21 cellular contexts compared by ENCODE assay signal in the genomic region with DNA sequence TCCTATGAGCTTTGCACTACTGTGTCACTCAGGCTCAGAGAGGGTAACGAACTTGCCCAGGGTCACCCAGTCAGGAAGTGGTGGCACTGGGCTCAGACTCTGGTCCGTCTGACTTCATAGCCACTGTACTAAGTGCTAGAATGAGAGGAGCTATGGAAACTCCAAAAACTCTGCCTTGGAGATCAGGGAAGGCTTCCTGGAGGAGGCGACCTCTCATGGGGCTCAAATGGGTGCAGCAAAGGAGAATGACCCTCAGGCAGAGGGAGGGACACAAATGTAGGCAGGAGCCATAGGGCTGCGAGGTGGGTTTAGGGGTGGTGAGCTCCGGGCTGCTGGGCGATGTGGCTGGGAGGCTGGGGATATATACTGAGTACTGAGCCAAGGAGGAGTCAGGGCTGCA. TPM values are rescaled to one million over a fixed set of nuclear protein-coding genes. Genes with fewer than 3 reads are reported as not detected.
DNase-seq lines count a peak whose midpoint lies in the region; ATAC-seq, FAIRE-seq and TF ChIP-seq lines count a peak whose summit lies in the region.
"Had no signal": no experiment of that assay in that cellular context is flagged by ENCODE, and none has a peak within 500 bp of the region (broad histone marks: within the 10 kb centered on the region; RNA-seq: fewer than 3 reads in every experiment).

No MANE protein-coding gene starts in this region.

- H3K14ac ChIP-seq in trophoblast cell (ENCODE audit: low read length) = no peak overlapping the region

- peaks cover 0 to 6% of the 10 kb centered on the region in 2 experiments for H3K4me1 ChIP-seq in trophoblast cell (ENCODE audit: control insufficient read depth in 1 of 2, insufficient read depth in 2 of 2, low read length in 2 of 2)

- CTCF ChIA-PET in HEK293T (lab: Yijun Ruan, JAX) = interaction anchor here (1.2 to 2.2 kb wide), 3 partner anchors 8 to 60 kb away, joined by 5 to 17 read pairs (median 5); no protein-coding TSS in a partner anchor

- H2AK5ac ChIP-seq in trophoblast cell (ENCODE audit: low read length) = no peak overlapping the region

- no CpG with 5 or more reads among the region's 6 CpGs for WGBS in trophoblast cell (ENCODE audit: extremely low coverage, insufficient coverage, insufficient read length)

- H3K79me2 ChIP-seq in trophoblast cell (ENCODE audit: control insufficient read depth, insufficient read depth, low read length, poor library complexity) = no peaks in the 10 kb centered on the region

- H3K27ac ChIP-seq in trophoblast cell (ENCODE audit: low read depth, low read length) = no peak overlapping the region

- no peaks in the 10 kb centered on the region for H3K9me3 Mint-ChIP-seq in activated naive CD8-positive, alpha-beta T cell (ENCODE audit: low read depth)
- no peaks in the 10 kb centered on the region for H3K9me3 Mint-ChIP-seq in activated naive CD8-positive, alpha-beta T cell treated with anti-CD3 and anti-CD28 coated beads for 36 hours
- no peaks in the 10 kb centered on the region for H3K9me3 Mint-ChIP-seq in activated naive CD8-positive, alpha-beta T cell treated with anti-CD3 and anti-CD28 coated beads, Interleukin-2, amount 50 U/mL, for 24 hours
- H3K9me3 Mint-ChIP-seq: CD14-positive monocyte; CD8-positive, alpha-beta T cell; HFFc6 had no signal

- H3K36me3 ChIP-seq in trophoblast cell (ENCODE audit: control insufficient read depth in 1 of 2, insufficient read depth in 2 of 2, low read length in 2 of 2) = no peaks in the 10 kb centered on the region
- H3K36me3 ChIP-seq: HAP-1 had no signal

- no peak overlapping the region for H3K4ac ChIP-seq in trophoblast cell (ENCODE audit: low read depth, low read length)

- peak overlapping the region; percentile 5 for H2BK120ac ChIP-seq in trophoblast cell (ENCODE audit: insufficient read depth, low read length, poor library complexity)

- POLR2A ChIA-PET in HEK293T (lab: Yijun Ruan, JAX) = no interaction called here

- H3K27me3 ChIP-seq in trophoblast cell (ENCODE audit: insufficient read depth, low read length) = no peaks in the 10 kb centered on the region

- ATAC-seq in activated naive CD8-positive, alpha-beta T cell treated with anti-CD3 and anti-CD28 coated beads, Interleukin-2, amount 50 U/mL, for 24 hours = no peak
- no peak for ATAC-seq in stimulated activated naive CD8-positive, alpha-beta T cell treated with anti-CD3 and anti-CD28 coated beads, Interleukin-15, Interleukin-2, amounts not matched to agents 100 U/mL and 50 U/mL, for 24 hours
- ATAC-seq: CD8-positive, alpha-beta T cell had no signal

- peaks cover 28% of the 10 kb centered on the region for H3K4me1 Mint-ChIP-seq in activated naive CD8-positive, alpha-beta T cell (ENCODE audit: low read depth)
- H3K4me1 Mint-ChIP-seq in activated naive CD8-positive, alpha-beta T cell treated with anti-CD3 and anti-CD28 coated beads for 36 hours = peaks cover 32% of the 10 kb centered on the region
- H3K4me1 Mint-ChIP-seq in activated naive CD8-positive, alpha-beta T cell treated with anti-CD3 and anti-CD28 coated beads, Interleukin-2, amount 50 U/mL, for 24 hours = peaks cover 40% of the 10 kb centered on the region

- H3K4me3 ChIP-seq in trophoblast cell (ENCODE audit: low read depth, low read length) = no peak overlapping the region
- H3K4me3 ChIP-seq: HAP-1 had no signal

- H3K9ac ChIP-seq in trophoblast cell (ENCODE audit: low read length) = no peak overlapping the region

- TF ChIP-seq POLR2A in GM12892 (IDR thresholded peaks at IDR 0.05; ENCODE audit: low read depth, low read length) = no peak

- H3K36me3 Mint-ChIP-seq in activated naive CD8-positive, alpha-beta T cell = no peaks in the 10 kb centered on the region
- no peaks in the 10 kb centered on the region for H3K36me3 Mint-ChIP-seq in activated naive CD8-positive, alpha-beta T cell treated with anti-CD3 and anti-CD28 coated beads for 36 hours
- no peaks in the 10 kb centered on the region for H3K36me3 Mint-ChIP-seq in activated naive CD8-positive, alpha-beta T cell treated with anti-CD3 and anti-CD28 coated beads, Interleukin-2, amount 50 U/mL, for 24 hours (ENCODE audit: low read depth)
- H3K36me3 Mint-ChIP-seq: CD14-positive monocyte; CD8-positive, alpha-beta T cell had no signal

- DNase-seq in activated naive CD8-positive, alpha-beta T cell treated with anti-CD3 and anti-CD28 coated beads for 36 hours = no peak
- DNase-seq in GM12892 (ENCODE audit: insufficient read length) (no peak), trophoblast cell (no peak), HEK293T (ENCODE audit: extremely low spot score) (no peak)
- no peak for DNase-seq in activated naive CD8-positive, alpha-beta T cell treated with anti-CD3 and anti-CD28 coated beads, Interleukin-2, amount 50 U/mL, for 24 hours
- no peak for DNase-seq in stimulated activated naive CD8-positive, alpha-beta T cell treated with anti-CD3 and anti-CD28 coated beads, Interleukin-15, Interleukin-2, amounts not matched to agents 100 U/mL and 50 U/mL, for 24 hours
- DNase-seq: CD8-positive, alpha-beta T cell; COR-L47; DMS153; DMS79 treated with DMSO at 0.1 percent for 48 hours; EL; HFFc6 had no signal

- no peak overlapping the region for H4K12ac ChIP-seq in trophoblast cell (ENCODE audit: low read depth, low read length)

- no peak overlapping the region for H3K4me2 ChIP-seq in trophoblast cell (ENCODE audit: low read length)

- H4K91ac ChIP-seq in trophoblast cell (ENCODE audit: low read depth, low read length) = peak overlapping the region; percentile 4

- no peaks in the 10 kb centered on the region for H3K9me3 ChIP-seq in trophoblast cell (ENCODE audit: insufficient read depth, low read depth, low read length)
- H3K9me3 ChIP-seq: HAP-1 had no signal

- H3K23ac ChIP-seq in trophoblast cell (ENCODE audit: low read length) = no peak overlapping the region

- H2BK12ac ChIP-seq in trophoblast cell (ENCODE audit: low read length) = no peak overlapping the region

- H3K79me1 ChIP-seq in trophoblast cell (ENCODE audit: low read length) = no peaks in the 10 kb centered on the region

- H2AFZ ChIP-seq in trophoblast cell (ENCODE audit: insufficient read depth, low read length, poor library complexity) = no peak overlapping the region

- no peak overlapping the region for H3K18ac ChIP-seq in trophoblast cell (ENCODE audit: low read length)

- FAIRE-seq in GM12892 (lab: Jason Lieb, UNC) = peak; percentile 42
- FAIRE-seq: D721Med, G401.6, H1, HTR-8/SVneo had no signal

- H3K27ac Mint-ChIP-seq in activated naive CD8-positive, alpha-beta T cell = peak overlapping the region; percentile 76
- no peak overlapping the region for H3K27ac Mint-ChIP-seq in activated naive CD8-positive, alpha-beta T cell treated with anti-CD3 and anti-CD28 coated beads for 36 hours
- H3K27ac Mint-ChIP-seq in activated naive CD8-positive, alpha-beta T cell treated with anti-CD3 and anti-CD28 coated beads, Interleukin-2, amount 50 U/mL, for 24 hours = peak overlapping the region; percentile 44
- H3K27ac Mint-ChIP-seq: CD14-positive monocyte; CD8-positive, alpha-beta T cell; HFFc6 had no signal

- H4K8ac ChIP-seq in trophoblast cell (ENCODE audit: low read depth, low read length) = no peak overlapping the region

- H3K27me3 Mint-ChIP-seq in activated naive CD8-positive, alpha-beta T cell = peaks cover 8% of the 10 kb centered on the region
- peaks cover 19% of the 10 kb centered on the region for H3K27me3 Mint-ChIP-seq in activated naive CD8-positive, alpha-beta T cell treated with anti-CD3 and anti-CD28 coated beads for 36 hours
- peaks cover 15% of the 10 kb centered on the region for H3K27me3 Mint-ChIP-seq in activated naive CD8-positive, alpha-beta T cell treated with anti-CD3 and anti-CD28 coated beads, Interleukin-2, amount 50 U/mL, for 24 hours

- H3K4me3 Mint-ChIP-seq in activated naive CD8-positive, alpha-beta T cell = no peak overlapping the region
- no peak overlapping the region for H3K4me3 Mint-ChIP-seq in activated naive CD8-positive, alpha-beta T cell treated with anti-CD3 and anti-CD28 coated beads for 36 hours
- H3K4me3 Mint-ChIP-seq in activated naive CD8-positive, alpha-beta T cell treated with anti-CD3 and anti-CD28 coated beads, Interleukin-2, amount 50 U/mL, for 24 hours = no peak overlapping the region
- H3K4me3 Mint-ChIP-seq: CD14-positive monocyte; CD8-positive, alpha-beta T cell; HFFc6 had no signal

- no peak overlapping the region for H2BK5ac ChIP-seq in trophoblast cell (ENCODE audit: low read depth, low read length, poor library complexity)

TF ChIP-seq in HEK293T, 16 proteins besides CTCF, POLR2A, EP300 and RAD21:
- no peak for TF ChIP-seq TARDBP (IDR thresholded peaks at IDR 0.05)
- no peak for TF ChIP-seq L3MBTL2 (conservative IDR thresholded peaks at IDR 0.05)
- TF ChIP-seq FOXM1 (IDR thresholded peaks at IDR 0.05; ENCODE audit: borderline replicate concordance) = no peak
- no peak for TF ChIP-seq ARNT (IDR thresholded peaks at IDR 0.05)
- TF ChIP-seq ELF4 (IDR thresholded peaks at IDR 0.05) = no peak

RNA-seq across cellular contexts. Expression of a gene that starts 3.2 kb away (rescaled TPM):
- total RNA-seq in activated naive CD8-positive, alpha-beta T cell treated with anti-CD3 and anti-CD28 coated beads for 36 hours = not detected
- not detected for polyA plus RNA-seq in GM12892 (2012; ENCODE audit: missing spikeins)
- polyA plus RNA-seq in trophoblast cell (2013) = 0.03 TPM in 1 of 2 replicates, not detected in the other
- total RNA-seq: A673; CD8-positive, alpha-beta T cell; H1; HFFc6 had no signal
- polyA plus RNA-seq: BJ, CD14-positive monocyte, H1 had no signal

RNA-seq across cellular contexts. Expression of a gene that starts 23.9 kb away (rescaled TPM):
- total RNA-seq in activated naive CD8-positive, alpha-beta T cell treated with anti-CD3 and anti-CD28 coated beads for 36 hours = 10 to 100 TPM; 26.4 to 29.1 TPM
- 25.2 TPM for polyA plus RNA-seq in GM12892 (2012; ENCODE audit: missing spikeins)
- polyA plus RNA-seq in trophoblast cell (2013) = 0.83 and 1.3 TPM in 2 replicates
- total RNA-seq: A673, HFFc6 had no signal

RNA-seq across cellular contexts. Expression of a gene that starts 25.9 kb away (rescaled TPM):
- total RNA-seq in activated naive CD8-positive, alpha-beta T cell treated with anti-CD3 and anti-CD28 coated beads for 36 hours = under 1 TPM; 0.31 to 0.48 TPM
- 0.57 TPM for polyA plus RNA-seq in GM12892 (2012; ENCODE audit: missing spikeins)
- polyA plus RNA-seq in trophoblast cell (2013) = 29.6 and 30.4 TPM in 2 replicates
- total RNA-seq: CD8-positive, alpha-beta T cell had no signal
